In the genomic region with DNA sequence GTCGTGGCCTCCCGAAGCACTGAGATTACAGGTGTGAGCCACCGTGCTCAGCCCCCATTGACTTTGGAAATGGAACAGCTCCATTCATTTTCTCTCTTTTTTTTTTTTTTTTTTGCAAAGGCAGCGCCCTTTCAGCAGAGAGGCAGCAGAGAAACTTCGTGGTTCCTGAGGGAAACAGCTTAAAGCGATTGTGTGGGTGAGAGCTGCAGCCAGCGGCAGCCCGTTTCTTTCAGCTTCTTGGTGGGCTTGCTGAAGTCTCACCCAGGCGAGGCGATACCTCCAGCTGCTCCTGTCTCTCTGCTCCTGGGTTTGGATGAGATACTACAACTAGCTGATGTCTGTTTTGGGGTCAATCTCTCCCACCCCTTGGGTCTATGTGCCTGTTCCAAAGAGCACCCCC, we compare ENCODE assay signal across 24 cellular contexts.
"Had no signal": no experiment of that assay in that cellular context is flagged by ENCODE, and none has a peak within 500 bp of the region (broad histone marks: within the 10 kb centered on the region; RNA-seq: fewer than 3 reads in every experiment).

No MANE protein-coding gene starts in this region.

- H3K4me1 ChIP-seq: left ventricle myocardium inferior, sigmoid colon, upper lobe of left lung had no signal

- ATAC-seq: activated T-cell treated with anti-CD3 and anti-CD28 coated beads, Interleukin-2, amount 50 U/mL, for 4 hours; stimulated activated memory B cell treated with anti-CD40 and anti-IgM and Interleukin-4, amounts not matched to agents 10 μg/mL and 1 μg/mL and 100 μg/mL, for 72 hours; T-helper 17 cell had no signal

- H3K27ac ChIP-seq: brain microvascular endothelial cell, left ventricle myocardium inferior, neutrophil, sigmoid colon, thoracic aorta, upper lobe of left lung had no signal

- H3K27me3 ChIP-seq: brain microvascular endothelial cell, neutrophil, sigmoid colon, upper lobe of left lung had no signal

- H3K4me3 ChIP-seq: left ventricle myocardium inferior, sigmoid colon, smooth muscle cell, thoracic aorta, upper lobe of left lung had no signal

- H3K9me3 Mint-ChIP-seq: activated B cell treated with CpG ODN at 0.5 μM for 24 hours; activated CD4-positive, alpha-beta memory T cell treated with anti-CD3 and anti-CD28 coated beads, Interleukin-2, amount 10 ng/mL, durations not matched to agents 7 days and 5 days; activated T-cell treated with anti-CD3 and anti-CD28 coated beads, Interleukin-2, amount 50 U/mL, for 4 hours; dendritic cell treated with granulocyte-macrophage colony-stimulating factor and Interleukin-4, amounts not matched to agents 40 ng/mL and 50 ng/mL, for 4 days; mesothelial cell of epicardium; nephron; stimulated activated memory B cell treated with anti-CD40 and anti-IgM and Interleukin-4, amounts not matched to agents 10 μg/mL and 1 μg/mL and 100 μg/mL, for 72 hours had no signal

- H3K27me3 Mint-ChIP-seq: activated B cell treated with CpG ODN at 0.5 μM for 24 hours; activated CD4-positive, alpha-beta memory T cell treated with anti-CD3 and anti-CD28 coated beads, Interleukin-2, amount 10 ng/mL, durations not matched to agents 7 days and 5 days; dendritic cell treated with granulocyte-macrophage colony-stimulating factor and Interleukin-4, amounts not matched to agents 40 ng/mL and 50 ng/mL, for 4 days; stimulated activated memory B cell treated with anti-CD40 and anti-IgM and Interleukin-4, amounts not matched to agents 10 μg/mL and 1 μg/mL and 100 μg/mL, for 72 hours; T-helper 17 cell had no signal

- H3K27ac Mint-ChIP-seq: activated B cell treated with CpG ODN at 0.5 μM for 24 hours; activated CD4-positive, alpha-beta memory T cell treated with anti-CD3 and anti-CD28 coated beads, Interleukin-2, amount 10 ng/mL, durations not matched to agents 7 days and 5 days; dendritic cell treated with granulocyte-macrophage colony-stimulating factor and Interleukin-4, amounts not matched to agents 40 ng/mL and 50 ng/mL, for 4 days; mesothelial cell of epicardium; nephron; stimulated activated memory B cell treated with anti-CD40 and anti-IgM and Interleukin-4, amounts not matched to agents 10 μg/mL and 1 μg/mL and 100 μg/mL, for 72 hours; T-helper 17 cell had no signal

- H3K4me1 Mint-ChIP-seq: activated CD4-positive, alpha-beta memory T cell treated with anti-CD3 and anti-CD28 coated beads, Interleukin-2, amount 10 ng/mL, durations not matched to agents 7 days and 5 days; mesothelial cell of epicardium; nephron; stimulated activated memory B cell treated with anti-CD40 and anti-IgM and Interleukin-4, amounts not matched to agents 10 μg/mL and 1 μg/mL and 100 μg/mL, for 72 hours had no signal

- DNase-seq: activated B cell treated with CpG ODN at 0.5 μM for 24 hours; activated CD4-positive, alpha-beta memory T cell treated with anti-CD3 and anti-CD28 coated beads, Interleukin-2, amount 10 ng/mL, durations not matched to agents 7 days and 5 days; activated CD4-positive, alpha-beta T cell treated with anti-CD3 and anti-CD28 coated beads for 4 hours; activated naive CD4-positive, alpha-beta T cell treated with Interleukin-2 at 50 U/mL for 16 hours; activated T-cell treated with anti-CD3 and anti-CD28 coated beads, Interleukin-2, amount 50 U/mL, for 4 hours; aorta; brain microvascular endothelial cell; caudate nucleus; effector CD8-positive, alpha-beta T cell; erythroblast; foreskin fibroblast; left ventricle myocardium inferior; mammary epithelial cell; sigmoid colon; stimulated activated CD4-positive, alpha-beta T cell treated with anti-CD3 and anti-CD28 coated beads, Interleukin-15, amount 100 ng/mL, for 24 hours; T-helper 17 cell; upper lobe of left lung had no signal

- H3K4me3 Mint-ChIP-seq: activated B cell treated with CpG ODN at 0.5 μM for 24 hours; activated CD4-positive, alpha-beta memory T cell treated with anti-CD3 and anti-CD28 coated beads, Interleukin-2, amount 10 ng/mL, durations not matched to agents 7 days and 5 days; activated T-cell treated with anti-CD3 and anti-CD28 coated beads, Interleukin-2, amount 50 U/mL, for 4 hours; dendritic cell treated with granulocyte-macrophage colony-stimulating factor and Interleukin-4, amounts not matched to agents 40 ng/mL and 50 ng/mL, for 4 days; mesothelial cell of epicardium; nephron; stimulated activated memory B cell treated with anti-CD40 and anti-IgM and Interleukin-4, amounts not matched to agents 10 μg/mL and 1 μg/mL and 100 μg/mL, for 72 hours; T-helper 17 cell had no signal

- H3K4me2 ChIP-seq: smooth muscle cell had no signal

- H3K9me3 ChIP-seq: left ventricle myocardium inferior, neutrophil, sigmoid colon, thoracic aorta, upper lobe of left lung had no signal
